Comparison of ENCODE assay signal across 1 cellular context in the genomic region with DNA sequence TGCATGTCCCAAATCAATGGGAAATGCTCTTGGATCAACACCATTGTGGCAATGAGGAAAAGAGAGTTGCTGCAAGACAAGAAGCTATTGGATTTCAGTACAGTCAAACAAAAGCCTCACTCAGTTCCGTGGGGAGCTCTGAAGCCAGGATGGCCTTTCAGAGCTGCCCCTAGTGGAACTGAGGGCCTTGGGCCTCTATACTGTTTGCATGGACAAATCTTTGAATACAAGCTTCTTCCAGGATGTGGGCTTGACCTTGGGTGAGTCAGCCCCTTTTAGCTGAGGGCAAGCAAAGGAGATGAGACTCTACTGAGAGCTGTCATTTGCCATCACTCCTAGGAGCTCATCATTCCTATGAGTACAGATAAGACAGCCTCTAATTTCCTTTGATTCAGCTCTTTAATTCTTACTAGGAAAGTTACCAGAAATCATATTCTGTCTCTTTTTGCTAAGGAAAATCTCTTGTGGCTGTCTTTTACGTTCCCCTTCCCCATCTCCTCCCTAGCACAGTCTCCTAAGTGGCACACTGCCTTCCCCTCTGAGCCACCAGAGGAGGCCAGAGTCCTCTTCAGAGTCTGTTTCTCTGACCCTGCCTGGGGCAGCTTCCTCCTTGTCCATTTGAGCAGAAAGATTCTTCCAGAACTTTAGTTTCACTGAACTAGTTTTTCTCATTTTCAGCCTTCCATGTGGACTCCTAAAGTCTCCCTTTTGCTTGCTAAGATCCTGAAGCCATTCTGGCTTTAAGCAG.
TF ChIP-seq lines count a peak whose summit lies in the region.

No MANE protein-coding gene starts in this region.

TF ChIP-seq in SK-N-SH treated with all-trans-retinoic acid at 6 μM for 48 hours, 23 proteins besides CTCF, POLR2A, EP300 and RAD21 (continued from another document):
- TF ChIP-seq, protein P1, sequence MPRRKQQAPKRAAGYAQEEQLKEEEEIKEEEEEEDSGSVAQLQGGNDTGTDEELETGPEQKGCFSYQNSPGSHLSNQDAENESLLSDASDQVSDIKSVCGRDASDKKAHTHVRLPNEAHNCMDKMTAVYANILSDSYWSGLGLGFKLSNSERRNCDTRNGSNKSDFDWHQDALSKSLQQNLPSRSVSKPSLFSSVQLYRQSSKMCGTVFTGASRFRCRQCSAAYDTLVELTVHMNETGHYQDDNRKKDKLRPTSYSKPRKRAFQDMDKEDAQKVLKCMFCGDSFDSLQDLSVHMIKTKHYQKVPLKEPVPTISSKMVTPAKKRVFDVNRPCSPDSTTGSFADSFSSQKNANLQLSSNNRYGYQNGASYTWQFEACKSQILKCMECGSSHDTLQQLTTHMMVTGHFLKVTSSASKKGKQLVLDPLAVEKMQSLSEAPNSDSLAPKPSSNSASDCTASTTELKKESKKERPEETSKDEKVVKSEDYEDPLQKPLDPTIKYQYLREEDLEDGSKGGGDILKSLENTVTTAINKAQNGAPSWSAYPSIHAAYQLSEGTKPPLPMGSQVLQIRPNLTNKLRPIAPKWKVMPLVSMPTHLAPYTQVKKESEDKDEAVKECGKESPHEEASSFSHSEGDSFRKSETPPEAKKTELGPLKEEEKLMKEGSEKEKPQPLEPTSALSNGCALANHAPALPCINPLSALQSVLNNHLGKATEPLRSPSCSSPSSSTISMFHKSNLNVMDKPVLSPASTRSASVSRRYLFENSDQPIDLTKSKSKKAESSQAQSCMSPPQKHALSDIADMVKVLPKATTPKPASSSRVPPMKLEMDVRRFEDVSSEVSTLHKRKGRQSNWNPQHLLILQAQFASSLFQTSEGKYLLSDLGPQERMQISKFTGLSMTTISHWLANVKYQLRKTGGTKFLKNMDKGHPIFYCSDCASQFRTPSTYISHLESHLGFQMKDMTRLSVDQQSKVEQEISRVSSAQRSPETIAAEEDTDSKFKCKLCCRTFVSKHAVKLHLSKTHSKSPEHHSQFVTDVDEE (CRISPR knock-in tag; IDR thresholded peaks at IDR 0.05) = no peak
- TF ChIP-seq ZNF8 (CRISPR knock-in tag; IDR thresholded peaks at IDR 0.05) = no peak
- no peak for TF ChIP-seq TOX (CRISPR knock-in tag; IDR thresholded peaks at IDR 0.05; ENCODE audit: borderline replicate concordance)
- no peak for TF ChIP-seq ESRRG (CRISPR knock-in tag; IDR thresholded peaks at IDR 0.05)
- TF ChIP-seq ZNF70 (CRISPR knock-in tag; IDR thresholded peaks at IDR 0.05) = no peak
- TF ChIP-seq BACH2 (CRISPR knock-in tag; IDR thresholded peaks at IDR 0.05; ENCODE audit: borderline replicate concordance) = no peak
- TF ChIP-seq, protein P2, sequence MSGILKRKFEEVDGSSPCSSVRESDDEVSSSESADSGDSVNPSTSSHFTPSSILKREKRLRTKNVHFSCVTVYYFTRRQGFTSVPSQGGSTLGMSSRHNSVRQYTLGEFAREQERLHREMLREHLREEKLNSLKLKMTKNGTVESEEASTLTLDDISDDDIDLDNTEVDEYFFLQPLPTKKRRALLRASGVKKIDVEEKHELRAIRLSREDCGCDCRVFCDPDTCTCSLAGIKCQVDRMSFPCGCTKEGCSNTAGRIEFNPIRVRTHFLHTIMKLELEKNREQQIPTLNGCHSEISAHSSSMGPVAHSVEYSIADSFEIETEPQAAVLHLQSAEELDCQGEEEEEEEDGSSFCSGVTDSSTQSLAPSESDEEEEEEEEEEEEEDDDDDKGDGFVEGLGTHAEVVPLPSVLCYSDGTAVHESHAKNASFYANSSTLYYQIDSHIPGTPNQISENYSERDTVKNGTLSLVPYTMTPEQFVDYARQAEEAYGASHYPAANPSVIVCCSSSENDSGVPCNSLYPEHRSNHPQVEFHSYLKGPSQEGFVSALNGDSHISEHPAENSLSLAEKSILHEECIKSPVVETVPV (CRISPR knock-in tag; IDR thresholded peaks at IDR 0.05) = no peak
- TF ChIP-seq PPARA (CRISPR knock-in tag; IDR thresholded peaks at IDR 0.05; ENCODE audit: borderline replicate concordance) = no peak
